In genomic region chr17:45394001-45394912, GRCh38 we compare ENCODE assay signal across 2 cellular contexts.
TF ChIP-seq lines count a peak whose summit lies in the region.

No MANE protein-coding gene starts in this region.

TF ChIP-seq in IMR-90, 13 proteins besides CTCF, POLR2A, EP300 and RAD21:
- no peak for TF ChIP-seq RFX5 (IDR thresholded peaks at IDR 0.05; ENCODE audit: low read depth, low read length)
- TF ChIP-seq BHLHE40 (IDR thresholded peaks at IDR 0.05; ENCODE audit: low read depth, low read length) = no peak
- no peak for TF ChIP-seq RCOR1 (IDR thresholded peaks at IDR 0.05; ENCODE audit: insufficient replicate concordance, low read length)
- TF ChIP-seq MAFK (IDR thresholded peaks at IDR 0.05; ENCODE audit: low read depth, low read length) = no peak
- no peak for TF ChIP-seq CHD1 (IDR thresholded peaks at IDR 0.05; ENCODE audit: low read depth, low read length)
- no peak for TF ChIP-seq NFE2L2 (IDR thresholded peaks at IDR 0.05; ENCODE audit: low read depth, low read length)
- no peak for TF ChIP-seq FOS (IDR thresholded peaks at IDR 0.05; ENCODE audit: low read depth, low read length)
- TF ChIP-seq SMC3 (IDR thresholded peaks at IDR 0.05; ENCODE audit: low read depth, low read length) = no peak
- no peak for TF ChIP-seq CEBPB (IDR thresholded peaks at IDR 0.05; ENCODE audit: low read depth, low read length)
- TF ChIP-seq ELK1 (IDR thresholded peaks at IDR 0.05; ENCODE audit: borderline replicate concordance, low read depth, low read length) = no peak
- TF ChIP-seq MXI1 (IDR thresholded peaks at IDR 0.05; ENCODE audit: borderline replicate concordance, low read depth, low read length) = no peak
- no peak for TF ChIP-seq USF2 (IDR thresholded peaks at IDR 0.05; ENCODE audit: low read depth, low read length)
TF ChIP-seq in IMR-90: peak in this region for 0.

TF ChIP-seq in endothelial cell of umbilical vein, 7 proteins besides CTCF, POLR2A, EP300 and RAD21:
- TF ChIP-seq FOS (IDR thresholded peaks at IDR 0.05; ENCODE audit: borderline replicate concordance, insufficient read depth, low read length) (no peak), POLR2AphosphoS5 (IDR thresholded peaks at IDR 0.05; ENCODE audit: insufficient read depth, low read depth, low read length) (no peak), GATA2 (IDR thresholded peaks at IDR 0.05; ENCODE audit: insufficient read depth, insufficient read length, low read depth, low read length) (no peak), MYC (IDR thresholded peaks at IDR 0.05; ENCODE audit: low read depth, low read length) (no peak)
